Comparison of ENCODE assay signal across 11 cellular contexts in the genomic region with DNA sequence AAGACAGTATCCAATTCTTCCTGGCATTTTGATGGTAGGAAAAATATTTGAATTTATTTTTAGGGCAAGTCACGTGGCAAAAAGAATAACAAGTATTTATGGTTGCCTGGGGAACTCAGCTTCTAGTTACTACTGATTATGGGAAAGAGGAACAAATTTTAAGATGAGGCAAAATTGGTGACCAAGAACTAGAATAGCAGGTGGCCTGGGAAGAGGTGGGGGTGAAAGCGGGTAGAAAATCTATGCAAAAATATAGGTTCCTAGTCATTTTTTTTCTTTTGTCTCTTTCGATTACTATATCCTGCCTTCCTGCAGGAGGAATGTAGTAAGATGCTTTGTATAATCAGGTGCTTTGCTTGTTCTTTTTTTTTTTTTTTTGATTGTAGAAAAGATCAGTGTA. TPM values are rescaled to one million over a fixed set of nuclear protein-coding genes. Genes with fewer than 3 reads are reported as not detected.
A peak's percentile ranks its signal among the peaks of the same experiment; 100 is the strongest.
DNase-seq lines count a peak whose midpoint lies in the region; ATAC-seq, FAIRE-seq and TF ChIP-seq lines count a peak whose summit lies in the region.
"Had no signal": no experiment of that assay in that cellular context is flagged by ENCODE, and none has a peak within 500 bp of the region (broad histone marks: within the 10 kb centered on the region; RNA-seq: fewer than 3 reads in every experiment).

No MANE protein-coding gene starts in this region.

- H3K9me3 ChIP-seq in MM.1S (replicated peaks; ENCODE audit: insufficient read depth, low read length) = no peaks in the 10 kb centered on the region
- H3K9me3 ChIP-seq: BLaER1 had no signal

- H3K27me3 ChIP-seq in GM06990 (replicated peaks; ENCODE audit: control insufficient read depth, insufficient read depth, low read length) = no peaks in the 10 kb centered on the region
- no peaks in the 10 kb centered on the region for H3K27me3 ChIP-seq in MM.1S (replicated peaks; ENCODE audit: insufficient read depth, low read length)
- H3K27me3 ChIP-seq in H7 (ENCODE audit: control insufficient read depth, insufficient read depth, low read length) = no peaks in the 10 kb centered on the region
- H3K27me3 ChIP-seq: BLaER1 had no signal

- no peaks in the 10 kb centered on the region for H3F3A ChIP-seq in MM.1S (ENCODE audit: insufficient read depth, low read length)

- H3K27ac ChIP-seq in MM.1S (ENCODE audit: low read length) = peak overlapping the region; percentile 27; the same call in 1 of the 2 replicates
- H3K27ac ChIP-seq: BLaER1 had no signal

- H3K36me3 ChIP-seq in GM06990 (ENCODE audit: control insufficient read depth, insufficient read depth, low read length) = peaks cover 2% of the 10 kb centered on the region
- H3K36me3 ChIP-seq in MM.1S (replicated peaks; ENCODE audit: insufficient read depth, low read length) = no peaks in the 10 kb centered on the region
- no peaks in the 10 kb centered on the region for H3K36me3 ChIP-seq in H7 (replicated peaks; ENCODE audit: control insufficient read depth, insufficient read depth, low read length)
- H3K36me3 ChIP-seq: BLaER1 had no signal

- no peak overlapping the region for H3K4me2 ChIP-seq in MM.1S (ENCODE audit: low read depth, low read length)
- H3K4me2 ChIP-seq: BLaER1 had no signal

- no peaks in the 10 kb centered on the region for H4K20me1 ChIP-seq in MM.1S (ENCODE audit: insufficient read depth, low read length)
- H4K20me1 ChIP-seq: BLaER1 had no signal

- H3K4me3 ChIP-seq in GM06990 (replicated peaks; ENCODE audit: low read depth, low read length) (no peak overlapping the region), MM.1S (ENCODE audit: low read length) (no peak overlapping the region), H7 (ENCODE audit: insufficient read depth, low read depth, low read length) (no peak overlapping the region)
- H3K4me3 ChIP-seq: BLaER1 had no signal

- H3K4me1 ChIP-seq in MM.1S (ENCODE audit: low read length) = peaks cover 14% of the 10 kb centered on the region
- H3K4me1 ChIP-seq: BLaER1 had no signal

- intact Hi-C loops in Right ventricle myocardium inferior (cut with DNase I) = no loop called here

- no peak for TF ChIP-seq CTCF in GM06990 (IDR thresholded peaks at IDR 0.05; ENCODE audit: insufficient read depth, low read length, poor library complexity, severe bottlenecking)
- TF ChIP-seq CTCF in MM.1S (IDR thresholded peaks at IDR 0.05; ENCODE audit: low read length) = no peak

- FAIRE-seq in GM19239 (lab: Jason Lieb, UNC) = peak; percentile 96

- H2AFZ ChIP-seq in MM.1S (ENCODE audit: low read length) = no peak overlapping the region

- H3K9me2 ChIP-seq in MM.1S (replicated peaks; ENCODE audit: insufficient read depth, low read length) = no peaks in the 10 kb centered on the region

- no peak overlapping the region for H3K9ac ChIP-seq in MM.1S (ENCODE audit: low read length)
- H3K9ac ChIP-seq: BLaER1 had no signal

- no peaks in the 10 kb centered on the region for H3K79me2 ChIP-seq in MM.1S (ENCODE audit: low read length)

- peak; percentile 40 for ATAC-seq in HG02884 (IDR thresholded peaks at IDR 0.05; ENCODE audit: unreplicated experiment)
- ATAC-seq in Right ventricle myocardium inferior = no peak

- DNase-seq in GM06990 (ENCODE audit: extremely low read depth, insufficient read length) = peak; percentile 75
- no peak for DNase-seq in GM19239 (ENCODE audit: insufficient read length, low spot score)
- DNase-seq in MM.1S = no peak
- no peak for DNase-seq in RKO (ENCODE audit: low spot score)
- no peak for DNase-seq in Right ventricle myocardium inferior (ENCODE audit: missing footprints)
- no peak for DNase-seq in H7
- no peak for DNase-seq in activated T-cell treated with anti-CD3 and anti-CD28 coated beads, Interleukin-2, amount 50 U/mL, for 1 hour
- DNase-seq: activated CD4-positive, alpha-beta T cell treated with anti-CD3 and anti-CD28 coated beads, Interleukin-2, amount 50 U/mL, for 4 hours; mesenchymal stem cell had no signal

RNA-seq across cellular contexts. Expression of gene ENTPD1, which starts 27.8 kb away (rescaled TPM):
- total RNA-seq in Right ventricle myocardium inferior = 6.3 TPM
- total RNA-seq in H7 (2014; rRNA removed; shearing (Covaris generic)) = 0.42 and 0.92 TPM in 2 replicates
